ENCODE assay signal across 4 cellular contexts in genomic region chr7:73418113-73418703, GRCh38.
A peak's percentile ranks its signal among the peaks of the same experiment; 100 is the strongest.
TF ChIP-seq lines count a peak whose summit lies in the region.

No MANE protein-coding gene starts in this region.

TF ChIP-seq in SK-N-SH, 30 proteins besides CTCF, POLR2A, EP300 and RAD21:
- TF ChIP-seq POLR2AphosphoS5 (IDR thresholded peaks at IDR 0.05; ENCODE audit: low read depth, low read length) (no peak), FOXM1 (IDR thresholded peaks at IDR 0.05; ENCODE audit: low read depth) (no peak), FOXJ3 (CRISPR knock-in tag; IDR thresholded peaks at IDR 0.05) (no peak), GABPA (IDR thresholded peaks at IDR 0.05; ENCODE audit: low read depth) (no peak), MEF2A (IDR thresholded peaks at IDR 0.05; ENCODE audit: borderline replicate concordance, low read depth) (no peak), MAX (IDR thresholded peaks at IDR 0.05; ENCODE audit: low read depth) (no peak), USF1 (IDR thresholded peaks at IDR 0.05; ENCODE audit: borderline replicate concordance, low read depth) (no peak), GATA2 (CRISPR knock-in tag; IDR thresholded peaks at IDR 0.05) (no peak), USF2 (IDR thresholded peaks at IDR 0.05; ENCODE audit: borderline replicate concordance, low read depth, low read length) (no peak), PBX3 (IDR thresholded peaks at IDR 0.05) (no peak), MXI1 (IDR thresholded peaks at IDR 0.05; ENCODE audit: low read depth, low read length) (no peak)
TF ChIP-seq in SK-N-SH: peak in this region for 0.

TF ChIP-seq in SK-N-SH treated with all-trans-retinoic acid at 6 μM for 48 hours, 23 proteins besides CTCF, POLR2A, EP300 and RAD21:
- TF ChIP-seq ZC3H10 (CRISPR knock-in tag; IDR thresholded peaks at IDR 0.05) (no peak), ZNF8 (CRISPR knock-in tag; IDR thresholded peaks at IDR 0.05) (no peak), GLIS3 (CRISPR knock-in tag; IDR thresholded peaks at IDR 0.05) (no peak), ISL1 (CRISPR knock-in tag; IDR thresholded peaks at IDR 0.05) (no peak), ZFP3 (CRISPR knock-in tag; IDR thresholded peaks at IDR 0.05) (no peak), ZFP30 (CRISPR knock-in tag; IDR thresholded peaks at IDR 0.05) (no peak), SNAI2 (CRISPR knock-in tag; IDR thresholded peaks at IDR 0.05) (no peak)

TF ChIP-seq in HCT116, 20 proteins besides CTCF, POLR2A, EP300 and RAD21:
- TF ChIP-seq REST (IDR thresholded peaks at IDR 0.05; ENCODE audit: low read depth) = no peak
- TF ChIP-seq JUND (IDR thresholded peaks at IDR 0.05) = no peak
- no peak for TF ChIP-seq MAX (IDR thresholded peaks at IDR 0.05)
- no peak for TF ChIP-seq ZFX (IDR thresholded peaks at IDR 0.05)
- no peak for TF ChIP-seq SIN3A (IDR thresholded peaks at IDR 0.05; ENCODE audit: low read depth)
- no peak for TF ChIP-seq ZBTB33 (IDR thresholded peaks at IDR 0.05; ENCODE audit: extremely low read depth, insufficient replicate concordance, low read length)
- no peak for TF ChIP-seq CBX3 (IDR thresholded peaks at IDR 0.05; ENCODE audit: low read depth)
- TF ChIP-seq CEBPB (IDR thresholded peaks at IDR 0.05; ENCODE audit: low read depth) = no peak
- no peak for TF ChIP-seq FOSL1 (IDR thresholded peaks at IDR 0.05; ENCODE audit: low read depth)
- TF ChIP-seq SP1 (IDR thresholded peaks at IDR 0.05; ENCODE audit: low read depth) = no peak
- TF ChIP-seq POLR2AphosphoS5 (IDR thresholded peaks at IDR 0.05; ENCODE audit: low read depth, low read length) = no peak
- TF ChIP-seq TCF7L2 (IDR thresholded peaks at IDR 0.05; ENCODE audit: borderline replicate concordance, extremely low read depth, insufficient read depth, insufficient read length) = no peak
- no peak for TF ChIP-seq EZH2phosphoT487 (IDR thresholded peaks at IDR 0.05; ENCODE audit: borderline replicate concordance)
- TF ChIP-seq ZNF274 (IDR thresholded peaks at IDR 0.05; ENCODE audit: low read depth, low read length) = no peak
- no peak for TF ChIP-seq SRF (IDR thresholded peaks at IDR 0.05; ENCODE audit: low read depth)
- TF ChIP-seq EZH2 (IDR thresholded peaks at IDR 0.05) = no peak
- TF ChIP-seq YY1 (IDR thresholded peaks at IDR 0.05; ENCODE audit: extremely low read depth, insufficient replicate concordance, low read depth, low read length) = no peak
- TF ChIP-seq ELF1 (IDR thresholded peaks at IDR 0.05; ENCODE audit: borderline replicate concordance, low read depth) = no peak

TF ChIP-seq in H1, 55 proteins besides CTCF, POLR2A, EP300 and RAD21:
- TF ChIP-seq MAX (IDR thresholded peaks at IDR 0.05) = peak; percentile 35; the same call in 1 of the 2 replicates
- no peak for TF ChIP-seq YY1 (IDR thresholded peaks at IDR 0.05; ENCODE audit: low read depth, low read length)
